8 cellular contexts compared by ENCODE assay signal in genomic region chr11:47578524-47579460, GRCh38. TPM values are rescaled to one million over a fixed set of nuclear protein-coding genes. Genes with fewer than 3 reads are reported as not detected.
A peak's percentile ranks its signal among the peaks of the same experiment; 100 is the strongest.
DNase-seq lines count a peak whose midpoint lies in the region; ATAC-seq and TF ChIP-seq lines count a peak whose summit lies in the region.

Gene KBTBD4, minus strand, starts transcription at chr11:47578970. Its CDS starts 19 bp downstream, at chr11:47578951.
Gene NDUFS3, plus strand, starts transcription at chr11:47579074. Its CDS starts 18 bp downstream, at chr11:47579092.

- H3K36me3 ChIP-seq in osteoblast (ENCODE audit: insufficient read depth, low read length) = peaks cover 57% of the 10 kb centered on the region
- H3K36me3 ChIP-seq in testis (ENCODE audit: low read depth, missing control alignments) = no peaks in the 10 kb centered on the region

- no peaks in the 10 kb centered on the region for H3K9me3 Mint-ChIP-seq in activated naive CD4-positive, alpha-beta T cell treated with anti-CD3 and anti-CD28 coated beads, Interleukin-2, amount 50 U/mL, for 24 hours

- H4K20me1 ChIP-seq in osteoblast (ENCODE audit: insufficient read depth, low read length) = no peaks in the 10 kb centered on the region

- no peaks in the 10 kb centered on the region for H3K27me3 ChIP-seq in osteoblast (ENCODE audit: insufficient read depth, low read length)
- no peaks in the 10 kb centered on the region for H3K27me3 ChIP-seq in testis

- H3K27ac ChIP-seq in osteoblast (ENCODE audit: low read depth, low read length) = peak within 1 kb of the TSS; percentile 76
- H3K27ac ChIP-seq in testis = peak within 1 kb of the TSS; percentile 91 to 95

- intact Hi-C loops in testis (cut with DNase I; ENCODE audit: low total_unique reads) = no loop called here

- H3K36me3 Mint-ChIP-seq in activated naive CD4-positive, alpha-beta T cell treated with anti-CD3 and anti-CD28 coated beads, Interleukin-2, amount 50 U/mL, for 24 hours = peaks cover 13% of the 10 kb centered on the region

- peak within 1 kb of the TSS; percentile 98 for H2AFZ ChIP-seq in osteoblast (ENCODE audit: low read length)

- no peaks in the 10 kb centered on the region for H3K27me3 Mint-ChIP-seq in activated naive CD4-positive, alpha-beta T cell treated with anti-CD3 and anti-CD28 coated beads, Interleukin-2, amount 50 U/mL, for 24 hours

- ATAC-seq in HG02623 (IDR thresholded peaks at IDR 0.05; ENCODE audit: unreplicated experiment) (peak; percentile 90), SK-N-SH treated with all-trans-retinoic acid at 6 μM for 48 hours (peak; percentile 92)

- peak within 1 kb of the TSS; percentile 97 for H3K4me3 Mint-ChIP-seq in activated naive CD4-positive, alpha-beta T cell treated with anti-CD3 and anti-CD28 coated beads, Interleukin-2, amount 50 U/mL, for 24 hours

- peak within 1 kb of the TSS; percentile 96 for H3K4me3 ChIP-seq in osteoblast (ENCODE audit: insufficient read depth, low read length)
- peak within 1 kb of the TSS; percentile 92 to 94 for H3K4me3 ChIP-seq in testis

- peaks cover 58% of the 10 kb centered on the region for H3K79me2 ChIP-seq in osteoblast (ENCODE audit: insufficient read depth, low read length)

- H3K9me3 ChIP-seq in osteoblast (ENCODE audit: low read depth, low read length) (no peaks in the 10 kb centered on the region), testis (no peaks in the 10 kb centered on the region)

- H3K4me1 ChIP-seq in osteoblast (ENCODE audit: insufficient read depth, low read length) = peaks cover 25% of the 10 kb centered on the region
- H3K4me1 ChIP-seq in testis = peaks cover 18% of the 10 kb centered on the region

- peaks cover 41% of the 10 kb centered on the region for H3K4me1 Mint-ChIP-seq in activated naive CD4-positive, alpha-beta T cell treated with anti-CD3 and anti-CD28 coated beads, Interleukin-2, amount 50 U/mL, for 24 hours

- TF ChIP-seq CTCF in GM10266 (IDR thresholded peaks at IDR 0.05; ENCODE audit: control insufficient read depth, insufficient read depth, low read depth, missing control alignments) = no peak
- no peak for TF ChIP-seq CTCF in osteoblast (IDR thresholded peaks at IDR 0.05; ENCODE audit: extremely low read depth, low read depth, low read length)
- no peak for TF ChIP-seq CTCF in testis (IDR thresholded peaks at IDR 0.05)

- H3K27ac Mint-ChIP-seq in activated naive CD4-positive, alpha-beta T cell treated with anti-CD3 and anti-CD28 coated beads, Interleukin-2, amount 50 U/mL, for 24 hours = peak within 1 kb of the TSS; percentile 98

- DNase-seq in GM10266 (ENCODE audit: extremely low spot score) (peak; percentile 89), NCI-H1092 treated with DMSO at 0.1 percent for 48 hours (lab: John Stamatoyannopoulos, UW) (peak; percentile 93), glomerular visceral epithelial cell (ENCODE audit: extremely low spot score) (peak; percentile 84), osteoblast (ENCODE audit: insufficient read length, low spot score, missing footprints) (peak; percentile 96), testis (peak; percentile 94)

- H3K4me2 ChIP-seq in osteoblast (ENCODE audit: insufficient read depth, low read length) = peak within 1 kb of the TSS; percentile 98

- TF ChIP-seq POLR2A in testis (IDR thresholded peaks at IDR 0.05) = no peak

- 0 to 1% methylated on average over 29 to 62 of the region's 71 CpGs for WGBS in testis, 2 donors

TF ChIP-seq in SK-N-SH treated with all-trans-retinoic acid at 6 μM for 48 hours, 23 proteins besides CTCF, POLR2A, EP300 and RAD21:
- TF ChIP-seq, protein P1, sequence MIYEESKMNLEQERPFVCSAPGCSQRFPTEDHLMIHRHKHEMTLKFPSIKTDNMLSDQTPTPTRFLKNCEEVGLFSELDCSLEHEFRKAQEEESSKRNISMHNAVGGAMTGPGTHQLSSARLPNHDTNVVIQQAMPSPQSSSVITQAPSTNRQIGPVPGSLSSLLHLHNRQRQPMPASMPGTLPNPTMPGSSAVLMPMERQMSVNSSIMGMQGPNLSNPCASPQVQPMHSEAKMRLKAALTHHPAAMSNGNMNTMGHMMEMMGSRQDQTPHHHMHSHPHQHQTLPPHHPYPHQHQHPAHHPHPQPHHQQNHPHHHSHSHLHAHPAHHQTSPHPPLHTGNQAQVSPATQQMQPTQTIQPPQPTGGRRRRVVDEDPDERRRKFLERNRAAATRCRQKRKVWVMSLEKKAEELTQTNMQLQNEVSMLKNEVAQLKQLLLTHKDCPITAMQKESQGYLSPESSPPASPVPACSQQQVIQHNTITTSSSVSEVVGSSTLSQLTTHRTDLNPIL (CRISPR knock-in tag; IDR thresholded peaks at IDR 0.05; ENCODE audit: low read depth) = no peak
- TF ChIP-seq, protein P2, sequence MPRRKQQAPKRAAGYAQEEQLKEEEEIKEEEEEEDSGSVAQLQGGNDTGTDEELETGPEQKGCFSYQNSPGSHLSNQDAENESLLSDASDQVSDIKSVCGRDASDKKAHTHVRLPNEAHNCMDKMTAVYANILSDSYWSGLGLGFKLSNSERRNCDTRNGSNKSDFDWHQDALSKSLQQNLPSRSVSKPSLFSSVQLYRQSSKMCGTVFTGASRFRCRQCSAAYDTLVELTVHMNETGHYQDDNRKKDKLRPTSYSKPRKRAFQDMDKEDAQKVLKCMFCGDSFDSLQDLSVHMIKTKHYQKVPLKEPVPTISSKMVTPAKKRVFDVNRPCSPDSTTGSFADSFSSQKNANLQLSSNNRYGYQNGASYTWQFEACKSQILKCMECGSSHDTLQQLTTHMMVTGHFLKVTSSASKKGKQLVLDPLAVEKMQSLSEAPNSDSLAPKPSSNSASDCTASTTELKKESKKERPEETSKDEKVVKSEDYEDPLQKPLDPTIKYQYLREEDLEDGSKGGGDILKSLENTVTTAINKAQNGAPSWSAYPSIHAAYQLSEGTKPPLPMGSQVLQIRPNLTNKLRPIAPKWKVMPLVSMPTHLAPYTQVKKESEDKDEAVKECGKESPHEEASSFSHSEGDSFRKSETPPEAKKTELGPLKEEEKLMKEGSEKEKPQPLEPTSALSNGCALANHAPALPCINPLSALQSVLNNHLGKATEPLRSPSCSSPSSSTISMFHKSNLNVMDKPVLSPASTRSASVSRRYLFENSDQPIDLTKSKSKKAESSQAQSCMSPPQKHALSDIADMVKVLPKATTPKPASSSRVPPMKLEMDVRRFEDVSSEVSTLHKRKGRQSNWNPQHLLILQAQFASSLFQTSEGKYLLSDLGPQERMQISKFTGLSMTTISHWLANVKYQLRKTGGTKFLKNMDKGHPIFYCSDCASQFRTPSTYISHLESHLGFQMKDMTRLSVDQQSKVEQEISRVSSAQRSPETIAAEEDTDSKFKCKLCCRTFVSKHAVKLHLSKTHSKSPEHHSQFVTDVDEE (CRISPR knock-in tag; IDR thresholded peaks at IDR 0.05) = 0 out of 2 replicates have a peak, but pooled peaks have one; percentile 33

RNA-seq across cellular contexts. Expression of gene KBTBD4, which starts in this region (rescaled TPM):
- total RNA-seq in osteoblast (26.8 and 28.3 TPM in 2 replicates), testis (10 to 100 TPM; 27.8 to 35.5 TPM)
- 35.9 TPM for polyA plus RNA-seq in testis (ENCODE audit: insufficient read depth, low read depth, low replicate concordance)

RNA-seq across cellular contexts. Expression of gene NDUFS3, which starts in this region (rescaled TPM):
- total RNA-seq in osteoblast (55.0 and 56.9 TPM in 2 replicates), testis (10 to 100 TPM; 69.8 to 88.5 TPM)
- 121 TPM for polyA plus RNA-seq in testis (ENCODE audit: insufficient read depth, low read depth, low replicate concordance)

Comparison
In these comparisons a context has a peak if more than half of its experiments do, and no peak if none do; other contexts are left out.
1. Peak in every context shown above with its lines: DNase-seq, ATAC-seq, H3K4me3 ChIP-seq and H3K27ac ChIP-seq.